35 cellular contexts compared by ENCODE assay signal in the genomic region with DNA sequence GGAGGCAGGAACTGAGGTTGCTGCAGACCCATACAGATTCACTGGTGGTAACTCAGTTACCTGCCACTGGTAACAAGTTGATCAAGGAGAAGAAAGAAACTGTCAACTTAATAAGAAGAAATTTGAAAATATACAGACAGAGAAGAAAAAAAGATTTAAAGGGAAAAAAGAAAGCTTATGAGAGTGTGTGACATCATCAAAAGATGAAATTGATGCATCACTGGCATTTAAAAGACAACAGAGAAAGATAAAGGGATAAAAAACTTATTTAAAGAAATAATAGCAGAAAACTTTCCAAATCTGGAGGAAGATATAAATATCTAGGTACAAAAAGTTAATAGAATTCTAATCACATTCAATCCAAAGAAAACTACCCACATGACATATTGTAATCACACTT.
"Had no signal": no experiment of that assay in that cellular context is flagged by ENCODE, and none has a peak within 500 bp of the region (broad histone marks: within the 10 kb centered on the region; RNA-seq: fewer than 3 reads in every experiment).

No MANE protein-coding gene starts in this region.

- H3K36me3 ChIP-seq: MG63 had no signal

- H3K27ac ChIP-seq: KMS-11 had no signal

- DNase-seq: Karpas-422, Kasumi-1, KG1, MG63, MM.1S, MV-4-11, NCI-H1048, NCI-H1092, NCI-H1092 treated with DMSO at 0.1 percent for 48 hours, NCI-H1105, NCI-H1105 treated with DMSO at 0.1 percent for 48 hours, NCI-H1417, NCI-H1417 treated with DMSO at 0.1 percent for 48 hours, NCI-H1436, NCI-H1436 treated with DMSO at 0.1 percent for 48 hours, NCI-H146, NCI-H1694, NCI-H1694 treated with DMSO at 0.1 percent for 48 hours, NCI-H187, NCI-H187 treated with DMSO at 0.1 percent for 48 hours, NCI-H1930, NCI-H2029, NCI-H2029 treated with DMSO at 0.1 percent for 48 hours, NCI-H2081, NCI-H2081 treated with DMSO at 0.1 percent for 48 hours, NCI-H2107, NCI-H2171, NCI-H2171 treated with DMSO at 0.1 percent for 48 hours, NCI-H2227 treated with DMSO at 0.1 percent for 48 hours, NCI-H226, NCI-H345, NCI-H446, NCI-H446 treated with DMSO at 0.1 percent for 48 hours, NCI-H510A had no signal

- H3K9me3 ChIP-seq: MG63 had no signal

- H3K9ac ChIP-seq: KMS-11 had no signal

- H3K4me3 ChIP-seq: MG63 had no signal

- H3K4me2 ChIP-seq: KMS-11 had no signal

- H3K27me3 ChIP-seq: MG63 had no signal
